In genomic region chr20:4624675-4625336, GRCh38 we compare ENCODE assay signal across 6 cellular contexts.
DNase-seq lines count a peak whose midpoint lies in the region; ATAC-seq, FAIRE-seq and TF ChIP-seq lines count a peak whose summit lies in the region.
"Not testable (repeated sequence)": the region's sequence is repeated elsewhere in the genome, so short reads cannot be mapped to it uniquely, and the experiment has no call there.

No MANE protein-coding gene starts in this region.

- TF ChIP-seq RAD21 in HepG2 (CRISPR knock-in tag; IDR thresholded peaks at IDR 0.05): not testable (repeated sequence)

- not testable (repeated sequence) for BruUV-seq in HepG2 (replicated peaks; lab: Mats Ljungman, UMichigan)

- not testable (repeated sequence) for H3K27ac ChIP-seq in HepG2 (ENCODE audit: extremely low read length, insufficient read depth, low read length); thyroid gland

- not testable (repeated sequence) for FAIRE-seq in HepG2 (lab: Jason Lieb, UNC)

- not testable (repeated sequence) for H2AFZ ChIP-seq in HepG2 (ENCODE audit: low read length)

- H3K27me3 ChIP-seq in HepG2 (ENCODE audit: control insufficient read depth in 1 of 2, insufficient read depth in 2 of 2, low read length in 2 of 2); thyroid gland: not testable (repeated sequence)

- not testable (repeated sequence) for H4K20me1 ChIP-seq in HepG2 (ENCODE audit: insufficient read depth, low read length)

- DNase-seq in DMS53 (lab: John Stamatoyannopoulos, UW): peak; percentile 12
- DNase-seq in ELF-1 (ENCODE audit: low read depth, low spot score): peak; percentile 15
- peak; percentile 28 for DNase-seq in NCI-H748 (lab: John Stamatoyannopoulos, UW; ENCODE audit: unreplicated experiment)
- DNase-seq in NCI-H82 (lab: John Stamatoyannopoulos, UW): peak; percentile 21
- DNase-seq in HepG2 (ENCODE audit: low spot score): peak; percentile 41
- peak; percentile 43 to 49 for DNase-seq in thyroid gland

- not testable (repeated sequence) for H3K9ac ChIP-seq in HepG2 (ENCODE audit: insufficient read depth, low read depth, low read length)

- in situ Hi-C loops in HepG2 (cut with HindIII; ENCODE audit: extremely low pct_ligation_motif_present, low pct_unique_long_range_greater_than_20kb): not testable (repeated sequence)

- not testable (repeated sequence) for H3K9me3 ChIP-seq in HepG2 (ENCODE audit: low read length); thyroid gland

- not testable (repeated sequence) for H3K79me2 ChIP-seq in HepG2 (ENCODE audit: insufficient read depth, low read length)

- POLR2A ChIA-PET in HepG2 (lab: Yijun Ruan, JAX): not testable (repeated sequence)

- not testable (repeated sequence) for TF ChIP-seq POLR2A in HepG2 (IDR thresholded peaks at IDR 0.05; ENCODE audit: insufficient read depth in 1 of 2, low read depth in 2 of 2, low read length in 2 of 2); thyroid gland (IDR thresholded peaks at IDR 0.05)

- peak overlapping the region; percentile 48 for H3K4me2 ChIP-seq in HepG2 (ENCODE audit: low read depth, low read length)

- TF ChIP-seq EP300 in HepG2 (IDR thresholded peaks at IDR 0.05; ENCODE audit: low read depth in 2 of 2, low read length in 2 of 2); HepG2 (CRISPR knock-in tag; IDR thresholded peaks at IDR 0.05; ENCODE audit: borderline replicate concordance): not testable (repeated sequence)

- not testable (repeated sequence) for ATAC-seq in HepG2

- CTCF ChIA-PET in HepG2 (lab: Yijun Ruan, JAX; ENCODE audit: low intra/inter-chr PET ratio, low total read pairs): not testable (repeated sequence)

- WGBS in HepG2 (ENCODE audit: low lambda C conversion rate): 26% methylated on average over 9 of the region's 11 CpGs
- 39 to 42% methylated on average over 6 to 9 of the region's 11 CpGs for WGBS in thyroid gland, 2 donors

- not testable (repeated sequence) for TF ChIP-seq CTCF in HepG2 (CRISPR knock-in tag; IDR thresholded peaks at IDR 0.05); thyroid gland (IDR thresholded peaks at IDR 0.05)

- H3K4me3 ChIP-seq in HepG2 (replicated peaks in 1 of 3; ENCODE audit: insufficient read depth in 1 of 3, low read depth in 2 of 3, low read length in 3 of 3): peak overlapping the region in 1 of 3 experiments; percentile 42; a peak in 1 of 6 replicates
- not testable (repeated sequence) for H3K4me3 ChIP-seq in thyroid gland (replicated peaks in 1 of 3)

- intact Hi-C loops in HepG2 (cut with micrococcal nuclease; ENCODE audit: unreplicated experiment); thyroid gland (cut with DNase I): not testable (repeated sequence)

- H3K4me1 ChIP-seq in HepG2 (ENCODE audit: insufficient read depth, low read length): peaks cover 16% of the 10 kb centered on the region
- H3K4me1 ChIP-seq in thyroid gland: not testable (repeated sequence)

- H3K36me3 ChIP-seq in HepG2 (replicated peaks in 1 of 2; ENCODE audit: control insufficient read depth in 1 of 2, insufficient read depth in 2 of 2, low read length in 2 of 2); thyroid gland: not testable (repeated sequence)

TF ChIP-seq in HepG2, 621 proteins besides CTCF, POLR2A, EP300 and RAD21 (continues in another document):
- TF ChIP-seq NRL (CRISPR knock-in tag; IDR thresholded peaks at IDR 0.05; ENCODE audit: borderline replicate concordance) (0 out of 2 replicates have a peak, but pooled peaks have one; percentile 68), PAXIP1 (CRISPR knock-in tag; conservative IDR thresholded peaks at IDR 0.05) (peak; percentile 33; the same call in 1 of the 2 replicates), NPAS2 (CRISPR knock-in tag; IDR thresholded peaks at IDR 0.05; ENCODE audit: borderline replicate concordance) (0 out of 2 replicates have a peak, but pooled peaks have one; percentile 57), POGZ (CRISPR knock-in tag; IDR thresholded peaks at IDR 0.05) (peak; percentile 14; the same call in 1 of the 2 replicates), ZNF501 (CRISPR knock-in tag; IDR thresholded peaks at IDR 0.05) (peak; percentile 26; the same call in 1 of the 2 replicates), TEAD3 (CRISPR knock-in tag; optimal IDR thresholded peaks at IDR 0.05; ENCODE audit: borderline replicate concordance) (peak; percentile 25), HIVEP1 (CRISPR knock-in tag; IDR thresholded peaks at IDR 0.05) (peak; percentile 71), ZNF124 (CRISPR knock-in tag; IDR thresholded peaks at IDR 0.05) (0 out of 2 replicates have a peak, but pooled peaks have one; percentile 32), FOXJ3 (CRISPR knock-in tag; IDR thresholded peaks at IDR 0.05; ENCODE audit: borderline replicate concordance) (0 out of 2 replicates have a peak, but pooled peaks have one; percentile 17), HNF4G (CRISPR knock-in tag; IDR thresholded peaks at IDR 0.05; ENCODE audit: borderline replicate concordance, low read depth) (0 out of 2 replicates have a peak, but pooled peaks have one; percentile 24), ZNF530 (CRISPR knock-in tag; IDR thresholded peaks at IDR 0.05; ENCODE audit: low read depth) (0 out of 2 replicates have a peak, but pooled peaks have one; percentile 37), HIC2 (CRISPR knock-in tag; IDR thresholded peaks at IDR 0.05; ENCODE audit: low read depth) (peak; percentile 78; the same call in 1 of the 2 replicates)
- TF ChIP-seq HNF4G (IDR thresholded peaks at IDR 0.05; ENCODE audit: borderline replicate concordance, low read depth, low read length): not testable (repeated sequence)
- TF ChIP-seq, protein P1, sequence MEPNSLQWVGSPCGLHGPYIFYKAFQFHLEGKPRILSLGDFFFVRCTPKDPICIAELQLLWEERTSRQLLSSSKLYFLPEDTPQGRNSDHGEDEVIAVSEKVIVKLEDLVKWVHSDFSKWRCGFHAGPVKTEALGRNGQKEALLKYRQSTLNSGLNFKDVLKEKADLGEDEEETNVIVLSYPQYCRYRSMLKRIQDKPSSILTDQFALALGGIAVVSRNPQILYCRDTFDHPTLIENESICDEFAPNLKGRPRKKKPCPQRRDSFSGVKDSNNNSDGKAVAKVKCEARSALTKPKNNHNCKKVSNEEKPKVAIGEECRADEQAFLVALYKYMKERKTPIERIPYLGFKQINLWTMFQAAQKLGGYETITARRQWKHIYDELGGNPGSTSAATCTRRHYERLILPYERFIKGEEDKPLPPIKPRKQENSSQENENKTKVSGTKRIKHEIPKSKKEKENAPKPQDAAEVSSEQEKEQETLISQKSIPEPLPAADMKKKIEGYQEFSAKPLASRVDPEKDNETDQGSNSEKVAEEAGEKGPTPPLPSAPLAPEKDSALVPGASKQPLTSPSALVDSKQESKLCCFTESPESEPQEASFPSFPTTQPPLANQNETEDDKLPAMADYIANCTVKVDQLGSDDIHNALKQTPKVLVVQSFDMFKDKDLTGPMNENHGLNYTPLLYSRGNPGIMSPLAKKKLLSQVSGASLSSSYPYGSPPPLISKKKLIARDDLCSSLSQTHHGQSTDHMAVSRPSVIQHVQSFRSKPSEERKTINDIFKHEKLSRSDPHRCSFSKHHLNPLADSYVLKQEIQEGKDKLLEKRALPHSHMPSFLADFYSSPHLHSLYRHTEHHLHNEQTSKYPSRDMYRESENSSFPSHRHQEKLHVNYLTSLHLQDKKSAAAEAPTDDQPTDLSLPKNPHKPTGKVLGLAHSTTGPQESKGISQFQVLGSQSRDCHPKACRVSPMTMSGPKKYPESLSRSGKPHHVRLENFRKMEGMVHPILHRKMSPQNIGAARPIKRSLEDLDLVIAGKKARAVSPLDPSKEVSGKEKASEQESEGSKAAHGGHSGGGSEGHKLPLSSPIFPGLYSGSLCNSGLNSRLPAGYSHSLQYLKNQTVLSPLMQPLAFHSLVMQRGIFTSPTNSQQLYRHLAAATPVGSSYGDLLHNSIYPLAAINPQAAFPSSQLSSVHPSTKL (CRISPR knock-in tag; IDR thresholded peaks at IDR 0.05): peak; percentile 53; the same call in 1 of the 2 replicates
